ENCODE assay signal across 2 cellular contexts in genomic region chr2:42225573-42225972, GRCh38.
TF ChIP-seq lines count a peak whose summit lies in the region.

No MANE protein-coding gene starts in this region.

TF ChIP-seq in HepG2, 621 proteins besides CTCF, POLR2A, EP300 and RAD21:
- no peak for TF ChIP-seq HIC2 (CRISPR knock-in tag; IDR thresholded peaks at IDR 0.05; ENCODE audit: low read depth)
- TF ChIP-seq CREM (IDR thresholded peaks at IDR 0.05) = 0 out of 2 replicates have a peak, but pooled peaks have one; percentile 15
- no peak for TF ChIP-seq CREM (CRISPR knock-in tag; IDR thresholded peaks at IDR 0.05)
- TF ChIP-seq, protein P1, sequence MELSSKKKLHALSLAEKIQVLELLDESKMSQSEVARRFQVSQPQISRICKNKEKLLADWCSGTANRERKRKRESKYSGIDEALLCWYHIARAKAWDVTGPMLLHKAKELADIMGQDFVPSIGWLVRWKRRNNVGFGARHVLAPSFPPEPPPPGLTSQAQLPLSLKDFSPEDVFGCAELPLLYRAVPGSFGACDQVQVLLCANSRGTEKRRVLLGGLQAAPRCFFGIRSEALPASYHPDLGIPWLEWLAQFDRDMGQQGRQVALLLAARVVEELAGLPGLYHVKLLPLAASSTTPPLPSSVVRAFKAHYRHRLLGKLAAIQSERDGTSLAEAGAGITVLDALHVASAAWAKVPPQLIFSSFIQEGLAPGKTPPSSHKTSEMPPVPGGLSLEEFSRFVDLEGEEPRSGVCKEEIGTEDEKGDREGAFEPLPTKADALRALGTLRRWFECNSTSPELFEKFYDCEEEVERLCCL (CRISPR knock-in tag; IDR thresholded peaks at IDR 0.05; ENCODE audit: borderline replicate concordance) = no peak
- no peak for TF ChIP-seq DPF2 (CRISPR knock-in tag; IDR thresholded peaks at IDR 0.05; ENCODE audit: borderline replicate concordance, low read depth)
- TF ChIP-seq MZF1 (CRISPR knock-in tag; IDR thresholded peaks at IDR 0.05; ENCODE audit: borderline replicate concordance) = no peak
- TF ChIP-seq, protein P2, sequence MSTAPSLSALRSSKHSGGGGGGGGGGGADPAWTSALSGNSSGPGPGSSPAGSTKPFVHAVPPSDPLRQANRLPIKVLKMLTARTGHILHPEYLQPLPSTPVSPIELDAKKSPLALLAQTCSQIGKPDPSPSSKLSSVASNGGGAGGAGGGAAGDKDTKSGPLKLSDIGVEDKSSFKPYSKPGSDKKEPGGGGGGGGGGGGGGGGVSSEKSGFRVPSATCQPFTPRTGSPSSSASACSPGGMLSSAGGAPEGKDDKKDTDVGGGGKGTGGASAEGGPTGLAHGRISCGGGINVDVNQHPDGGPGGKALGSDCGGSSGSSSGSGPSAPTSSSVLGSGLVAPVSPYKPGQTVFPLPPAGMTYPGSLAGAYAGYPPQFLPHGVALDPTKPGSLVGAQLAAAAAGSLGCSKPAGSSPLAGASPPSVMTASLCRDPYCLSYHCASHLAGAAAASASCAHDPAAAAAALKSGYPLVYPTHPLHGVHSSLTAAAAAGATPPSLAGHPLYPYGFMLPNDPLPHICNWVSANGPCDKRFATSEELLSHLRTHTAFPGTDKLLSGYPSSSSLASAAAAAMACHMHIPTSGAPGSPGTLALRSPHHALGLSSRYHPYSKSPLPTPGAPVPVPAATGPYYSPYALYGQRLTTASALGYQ (CRISPR knock-in tag; IDR thresholded peaks at IDR 0.05) = no peak
- peak; percentile 50; the same call in 1 of the 2 replicates for TF ChIP-seq MAFF (IDR thresholded peaks at IDR 0.05; ENCODE audit: low read depth, low read length)
- peak; percentile 35 to 53; a peak in 1 of 4 replicates for TF ChIP-seq MAFK (conservative IDR thresholded peaks at IDR 0.05 in 1 of 2, IDR thresholded peaks at IDR 0.05 in 1 of 2; ENCODE audit: low read length in 2 of 2)
- TF ChIP-seq FOSL2 (CRISPR knock-in tag; IDR thresholded peaks at IDR 0.05) = no peak

TF ChIP-seq in K562, 482 proteins besides CTCF, POLR2A, EP300 and RAD21:
- TF ChIP-seq, protein P3, sequence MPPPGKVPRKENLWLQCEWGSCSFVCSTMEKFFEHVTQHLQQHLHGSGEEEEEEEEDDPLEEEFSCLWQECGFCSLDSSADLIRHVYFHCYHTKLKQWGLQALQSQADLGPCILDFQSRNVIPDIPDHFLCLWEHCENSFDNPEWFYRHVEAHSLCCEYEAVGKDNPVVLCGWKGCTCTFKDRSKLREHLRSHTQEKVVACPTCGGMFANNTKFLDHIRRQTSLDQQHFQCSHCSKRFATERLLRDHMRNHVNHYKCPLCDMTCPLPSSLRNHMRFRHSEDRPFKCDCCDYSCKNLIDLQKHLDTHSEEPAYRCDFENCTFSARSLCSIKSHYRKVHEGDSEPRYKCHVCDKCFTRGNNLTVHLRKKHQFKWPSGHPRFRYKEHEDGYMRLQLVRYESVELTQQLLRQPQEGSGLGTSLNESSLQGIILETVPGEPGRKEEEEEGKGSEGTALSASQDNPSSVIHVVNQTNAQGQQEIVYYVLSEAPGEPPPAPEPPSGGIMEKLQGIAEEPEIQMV (tag; conservative IDR thresholded peaks at IDR 0.05; ENCODE audit: low read depth) = no peak
- TF ChIP-seq C11orf30 (IDR thresholded peaks at IDR 0.05; ENCODE audit: low read depth) (0 out of 2 replicates have a peak, but pooled peaks have one; percentile 17), ZNF316 (IDR thresholded peaks at IDR 0.05) (peak; percentile 30; the same call in 1 of the 2 replicates)
TF ChIP-seq in K562: peak in this region for 2.
